Comparison of ENCODE assay signal across 9 cellular contexts in genomic region chr15:76206325-76206976, GRCh38.
A peak's percentile ranks its signal among the peaks of the same experiment; 100 is the strongest.
DNase-seq lines count a peak whose midpoint lies in the region; ATAC-seq and TF ChIP-seq lines count a peak whose summit lies in the region.
"Had no signal": no experiment of that assay in that cellular context is flagged by ENCODE, and none has a peak within 500 bp of the region (broad histone marks: within the 10 kb centered on the region; RNA-seq: fewer than 3 reads in every experiment).

No MANE protein-coding gene starts in this region.

- no peaks in the 10 kb centered on the region for H3K9me3 ChIP-seq in adrenal gland (replicated peaks in 1 of 3)
- H3K9me3 ChIP-seq in tibial artery = no peaks in the 10 kb centered on the region

- H3K4me3 ChIP-seq in adrenal gland (no peak overlapping the region), tibial artery (no peak overlapping the region)

- intact Hi-C loops in adrenal gland (cut with DNase I) (no loop called here), tibial artery (cut with DNase I; ENCODE audit: low total_unique reads) (no loop called here)

- H3K27me3 ChIP-seq in adrenal gland (no peaks in the 10 kb centered on the region), tibial artery (no peaks in the 10 kb centered on the region)

- TF ChIP-seq POLR2A in adrenal gland (IDR thresholded peaks at IDR 0.05) = no peak

- 18 to 29% (median 25%) methylated on average over 4 of the region's 4 CpGs for WGBS in adrenal gland, 4 donors

- H3K36me3 ChIP-seq in adrenal gland (replicated peaks in 1 of 2) = peaks cover 0 to 7% of the 10 kb centered on the region in 2 donors
- peaks cover 0 to 31% (median 22%) of the 10 kb centered on the region in 3 donors for H3K36me3 ChIP-seq in tibial artery

- ATAC-seq in HG03196 (IDR thresholded peaks at IDR 0.05; ENCODE audit: unreplicated experiment) (no peak), GM18907 (IDR thresholded peaks at IDR 0.05; ENCODE audit: unreplicated experiment) (no peak)

- H3K27ac ChIP-seq in adrenal gland = no peak overlapping the region
- no peak overlapping the region for H3K27ac ChIP-seq in tibial artery

- TF ChIP-seq CTCF in adrenal gland (IDR thresholded peaks at IDR 0.05) (no peak), tibial artery (IDR thresholded peaks at IDR 0.05) (no peak)

- H3K4me1 ChIP-seq in adrenal gland (replicated peaks in 1 of 2) (no peaks in the 10 kb centered on the region), tibial artery (peaks cover 0 to 4% (median 0%) of the 10 kb centered on the region in 4 donors)

- DNase-seq in NCI-H146 (lab: John Stamatoyannopoulos, UW) (peak; percentile 7), NCI-H146 treated with DMSO at 0.1 percent for 48 hours (lab: John Stamatoyannopoulos, UW; ENCODE audit: unreplicated experiment) (no peak), adrenal gland (peak; percentile 92 to 99 (median 97)), hippocampal formation (lab: John Stamatoyannopoulos, UW) (peak; percentile 30 to 72), tibial artery (peak; percentile 66 to 90)
- no peak for DNase-seq in activated T-cell treated with anti-CD3 and anti-CD28 coated beads, Interleukin-2, amount 50 U/mL, for 48 hours
- DNase-seq: 8988T had no signal

Comparison
In these comparisons a context has a peak if more than half of its experiments do, and no peak if none do; other contexts are left out.
1. DNase-seq: peak in NCI-H146 (single experiment), adrenal gland (7 of 7), hippocampal formation (2 of 2) and tibial artery (2 of 2); none in NCI-H146 treated with DMSO at 0.1 percent for 48 hours (single experiment) and activated T-cell treated with anti-CD3 and anti-CD28 coated beads, Interleukin-2, amount 50 U/mL, for 48 hours (0 of 2).